Comparison of ENCODE assay signal across 8 cellular contexts in genomic region chr2:206274434-206275273, GRCh38. TPM values are rescaled to one million over a fixed set of nuclear protein-coding genes. Genes with fewer than 3 reads are reported as not detected.
DNase-seq lines count a peak whose midpoint lies in the region; ATAC-seq, FAIRE-seq and TF ChIP-seq lines count a peak whose summit lies in the region.

ZDBF2 (plus strand) TSS chr2:206274663; CDS start chr2:206281850, 7,187 bp downstream.

- H3K4me3 ChIP-seq in SJSA1, result peak within 1 kb of the TSS; percentile 93
- peak within 1 kb of the TSS; percentile 52 to 90 (median 72) for H3K4me3 ChIP-seq in heart left ventricle

- CTCF ChIA-PET in CD4-positive, alpha-beta T cell (lab: Charles Lee), result no interaction called here

- H3K27ac ChIP-seq in CD4-positive, alpha-beta T cell (ENCODE audit: low read depth, low read length), result peak within 1 kb of the TSS; percentile 38
- peak within 1 kb of the TSS; percentile 72 for H3K27ac ChIP-seq in SJSA1
- peak within 1 kb of the TSS; percentile 22 to 80 (median 69) for H3K27ac ChIP-seq in heart left ventricle

- TF ChIP-seq POLR2A in heart left ventricle (IDR thresholded peaks at IDR 0.05), result peak in 1 of 2 donors; percentile 28

- H3K9me3 ChIP-seq in CD4-positive, alpha-beta T cell (ENCODE audit: control insufficient read depth, low read length), result no peaks in the 10 kb centered on the region
- H3K9me3 ChIP-seq in SJSA1 (replicated peaks) (no peaks in the 10 kb centered on the region), heart left ventricle (no peaks in the 10 kb centered on the region)

- peaks cover 5% of the 10 kb centered on the region; the same call in 1 of the 2 replicates for H3K36me3 ChIP-seq in SJSA1
- no peaks in the 10 kb centered on the region for H3K36me3 ChIP-seq in heart left ventricle

- intact Hi-C loops in CD4-positive, alpha-beta T cell (cut with DNase I, micrococcal nuclease), result loop anchor here (5.0 to 10.0 kb wide), 4 partner anchors 112 to 1990 kb away; partner anchors contain the start of genes EEF1B2 (in 1 of the 2), FASTKD2 (in 1 of the 2), MDH1B (in 1 of the 2) and NDUFS1 (in 1 of the 2)
- intact Hi-C loops in heart left ventricle (cut with DNase I) (loop anchor here in 2 of 10 donors (5.0 to 10.0 kb wide), 2 partner anchors 110 to 112 kb away; no protein-coding TSS in a partner anchor), posterior vena cava (cut with DNase I) (no loop called here)

- POLR2A ChIA-PET in CD4-positive, alpha-beta T cell (lab: Charles Lee), result interaction anchor here (0.8 to 1.3 kb wide), 5 partner anchors 10 to 891 kb away, joined by 3 to 6 read pairs (median 3); partner anchors contain the start of genes EEF1B2, KLF7 and NDUFS1
- POLR2A ChIA-PET in activated naive CD8-positive, alpha-beta T cell treated with anti-CD3 and anti-CD28 coated beads, Interleukin-2, amount 10 ng/mL, durations not matched to agents 7 days and 5 days (lab: Charles Lee), result interaction anchor here (0.5 to 1.3 kb wide), 2 partner anchors 24 to 114 kb away, joined by 4 read pairs; partner anchors contain the start of gene EEF1B2

- H3K9me3 Mint-ChIP-seq in CD4-positive, alpha-beta T cell, result no peaks in the 10 kb centered on the region
- H3K9me3 Mint-ChIP-seq in activated naive CD8-positive, alpha-beta T cell treated with anti-CD3 and anti-CD28 coated beads, Interleukin-2, amount 10 ng/mL, durations not matched to agents 7 days and 5 days, result no peaks in the 10 kb centered on the region

- H3K4me3 Mint-ChIP-seq in CD4-positive, alpha-beta T cell, result peak within 1 kb of the TSS; percentile 92
- peak within 1 kb of the TSS; percentile 88 for H3K4me3 Mint-ChIP-seq in activated naive CD8-positive, alpha-beta T cell treated with anti-CD3 and anti-CD28 coated beads, Interleukin-2, amount 10 ng/mL, durations not matched to agents 7 days and 5 days

- ATAC-seq in CD4-positive, alpha-beta T cell (ENCODE audit: poor library complexity), result peak; percentile 67
- ATAC-seq in HG03342 (IDR thresholded peaks at IDR 0.05; ENCODE audit: unreplicated experiment) (peak; percentile 82), heart left ventricle (peak; percentile 32 to 94 (median 84))
- peak; percentile 87 for ATAC-seq in activated naive CD8-positive, alpha-beta T cell treated with anti-CD3 and anti-CD28 coated beads, Interleukin-2, amount 10 ng/mL, durations not matched to agents 7 days and 5 days (ENCODE audit: low read depth)

- FAIRE-seq in GM19239 (lab: Jason Lieb, UNC), result peak; percentile 86

- peaks cover 10% of the 10 kb centered on the region for H3K36me3 Mint-ChIP-seq in CD4-positive, alpha-beta T cell (ENCODE audit: low read depth)
- H3K36me3 Mint-ChIP-seq in activated naive CD8-positive, alpha-beta T cell treated with anti-CD3 and anti-CD28 coated beads, Interleukin-2, amount 10 ng/mL, durations not matched to agents 7 days and 5 days, result no peaks in the 10 kb centered on the region

- 1 to 3% (median 1%) methylated on average over 12 to 99 of the region's 99 CpGs for WGBS in heart left ventricle, 4 donors

- TF ChIP-seq CTCF in CD4-positive, alpha-beta T cell (IDR thresholded peaks at IDR 0.05), result no peak
- no peak for TF ChIP-seq CTCF in heart left ventricle (IDR thresholded peaks at IDR 0.05)

- H3K27ac Mint-ChIP-seq in CD4-positive, alpha-beta T cell, result peak within 1 kb of the TSS; percentile 89
- peak within 1 kb of the TSS; percentile 79 for H3K27ac Mint-ChIP-seq in activated naive CD8-positive, alpha-beta T cell treated with anti-CD3 and anti-CD28 coated beads, Interleukin-2, amount 10 ng/mL, durations not matched to agents 7 days and 5 days

- H3K4me1 Mint-ChIP-seq in CD4-positive, alpha-beta T cell (ENCODE audit: low read depth), result peaks cover 25% of the 10 kb centered on the region
- H3K4me1 Mint-ChIP-seq in activated naive CD8-positive, alpha-beta T cell treated with anti-CD3 and anti-CD28 coated beads, Interleukin-2, amount 10 ng/mL, durations not matched to agents 7 days and 5 days, result peaks cover 14% of the 10 kb centered on the region

- peaks cover 71% of the 10 kb centered on the region for H3K27me3 Mint-ChIP-seq in CD4-positive, alpha-beta T cell
- H3K27me3 Mint-ChIP-seq in activated naive CD8-positive, alpha-beta T cell treated with anti-CD3 and anti-CD28 coated beads, Interleukin-2, amount 10 ng/mL, durations not matched to agents 7 days and 5 days, result peaks cover 54% of the 10 kb centered on the region

- H3K4me1 ChIP-seq in SJSA1 (replicated peaks) (0 out of 2 replicates have a peak, but pooled peaks cover 4% of the 10 kb centered on the region), heart left ventricle (peaks cover 0 to 30% (median 2%) of the 10 kb centered on the region in 12 donors)

- H3K27me3 ChIP-seq in CD4-positive, alpha-beta T cell (ENCODE audit: control insufficient read depth, insufficient read depth, low read length), result peaks cover 36% of the 10 kb centered on the region
- H3K27me3 ChIP-seq in SJSA1 (replicated peaks) (no peaks in the 10 kb centered on the region; the same call in 1 of the 2 replicates), heart left ventricle (peaks cover 18 to 94% (median 44%) of the 10 kb centered on the region in 9 donors)

- DNase-seq in CD4-positive, alpha-beta T cell, result peak in 9 of 10 experiments; percentile 12 to 52 (median 37)
- DNase-seq in GM19239 (ENCODE audit: insufficient read length, low spot score) (peak; percentile 62), SJSA1 (ENCODE audit: low read depth in 1 of 2, low spot score in 2 of 2) (peak; percentile 58 to 73), heart left ventricle (peak; percentile 23 to 72 (median 50)), posterior vena cava (ENCODE audit: low spot score) (no peak), OCI-M2 (lab: John Stamatoyannopoulos, UW; ENCODE audit: unreplicated experiment) (no peak)
- peak; percentile 76 for DNase-seq in activated naive CD8-positive, alpha-beta T cell treated with anti-CD3 and anti-CD28 coated beads, Interleukin-2, amount 10 ng/mL, durations not matched to agents 7 days and 5 days

RNA-seq across cellular contexts. Expression of gene ZDBF2, which starts in this region (rescaled TPM):
- 10 to 100 TPM; 28.7 to 29.7 TPM for total RNA-seq in CD4-positive, alpha-beta T cell
- 15.2 and 16.8 TPM in 2 replicates for total RNA-seq in SJSA1 (2014; rRNA removed; shearing (Covaris generic))
- 10 to 100 TPM; 10.7 to 12.8 TPM for total RNA-seq in activated naive CD8-positive, alpha-beta T cell treated with anti-CD3 and anti-CD28 coated beads, Interleukin-2, amount 10 ng/mL, durations not matched to agents 7 days and 5 days
- 10 to 100 TPM in 5 of 9 donors, 1 to 10 TPM in 4; 4.7 to 14.8 (median 10.2) TPM for total RNA-seq in heart left ventricle
- 1 to 10 TPM; 1.2 to 1.7 TPM for polyA plus RNA-seq in heart left ventricle
- total RNA-seq in posterior vena cava, result 10 to 100 TPM; 16.0 to 16.1 TPM

Comparison
In these comparisons a context has a peak if more than half of its experiments do, and no peak if none do; other contexts are left out.
1. DNase-seq: peak in CD4-positive, alpha-beta T cell (9 of 10), GM19239 (single experiment), SJSA1 (2 of 2), activated naive CD8-positive, alpha-beta T cell treated with anti-CD3 and anti-CD28 coated beads, Interleukin-2, amount 10 ng/mL, durations not matched to agents 7 days and 5 days (single experiment) and heart left ventricle (5 of 5); none in posterior vena cava (single experiment) and OCI-M2 (single experiment).
2. intact Hi-C loops: an anchor here in CD4-positive, alpha-beta T cell (5.0 to 10.0 kb wide); none called in posterior vena cava.
3. Peak in every context shown above with its lines, with median percentiles within 50 percentile points of each other: ATAC-seq and H3K27ac ChIP-seq.